16 cellular contexts compared by ENCODE assay signal in the genomic region with DNA sequence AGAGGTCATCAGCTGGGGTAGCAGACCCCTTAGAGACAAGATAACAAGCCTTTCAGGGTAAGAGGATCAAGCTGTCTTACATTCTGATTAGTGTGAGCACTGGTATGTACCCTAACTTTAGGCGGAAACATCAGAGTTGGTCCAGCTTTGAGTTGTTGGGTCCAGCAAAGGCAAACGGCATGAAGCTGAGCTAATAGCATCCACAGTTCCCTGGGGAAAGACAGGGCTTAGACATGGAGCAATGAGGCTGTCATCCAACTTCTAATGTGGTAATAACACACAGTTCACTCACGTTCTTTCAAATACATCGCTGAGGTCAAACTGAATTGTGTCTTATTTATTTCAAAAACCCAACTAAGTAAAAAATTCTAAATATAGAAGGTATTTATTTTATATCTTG. TPM values are rescaled to one million over a fixed set of nuclear protein-coding genes. Genes with fewer than 3 reads are reported as not detected.
DNase-seq lines count a peak whose midpoint lies in the region; ATAC-seq and TF ChIP-seq lines count a peak whose summit lies in the region.
"Had no signal": no experiment of that assay in that cellular context is flagged by ENCODE, and none has a peak within 500 bp of the region (broad histone marks: within the 10 kb centered on the region; RNA-seq: fewer than 3 reads in every experiment).

No MANE protein-coding gene starts in this region.

- TF ChIP-seq CTCF in cardiac fibroblast (IDR thresholded peaks at IDR 0.05; ENCODE audit: low read depth, low read length) (no peak), psoas muscle (IDR thresholded peaks at IDR 0.05) (no peak)

- H3K27ac ChIP-seq in psoas muscle, result peak overlapping the region; percentile 13
- H3K27ac ChIP-seq: WERI-Rb-1 had no signal

- no peak overlapping the region for H3K4me3 ChIP-seq in cardiac fibroblast (replicated peaks in 1 of 2; ENCODE audit: low read depth in 2 of 2, low read length in 2 of 2)
- no peak overlapping the region for H3K4me3 ChIP-seq in psoas muscle

- DNase-seq in GM03348 (ENCODE audit: low spot score) (peak; percentile 45), cardiac fibroblast (ENCODE audit: low read depth in 2 of 2) (peak; percentile 68 to 87), left cardiac atrium (no peak), psoas muscle (no peak), iPS-NIHi7 (ENCODE audit: extremely low spot score) (no peak), cerebellum (ENCODE audit: low spot score) (no peak), NCI-H345 (lab: John Stamatoyannopoulos, UW) (no peak), NCI-H187 treated with DMSO at 0.1 percent for 48 hours (lab: John Stamatoyannopoulos, UW) (no peak)
- DNase-seq: activated CD8-positive, alpha-beta T cell treated with anti-CD3 and anti-CD28 coated beads, Interleukin-2, amount 10 ng/mL, durations not matched to agents 7 days and 5 days; activated naive CD8-positive, alpha-beta T cell treated with anti-CD3 and anti-CD28 coated beads, Interleukin-2, amount 50 U/mL, for 24 hours; EL; HCEC 1CT; NCI-H1436; stimulated activated CD4-positive, alpha-beta T cell treated with anti-CD3 and anti-CD28 coated beads, Interleukin-2, amount 100 ng/mL, for 48 hours; T-helper 1 cell; WERI-Rb-1 had no signal

- peaks cover 44% of the 10 kb centered on the region for H3K4me1 ChIP-seq in psoas muscle

- H3K27me3 ChIP-seq in psoas muscle (ENCODE audit: insufficient read depth in 3 of 3, low read length in 2 of 3), result no peaks in the 10 kb centered on the region

- H3K36me3 ChIP-seq in psoas muscle (ENCODE audit: insufficient read depth in 1 of 2, low read depth in 1 of 2), result no peaks in the 10 kb centered on the region
- H3K36me3 ChIP-seq: WERI-Rb-1 had no signal

- intact Hi-C loops in left cardiac atrium (cut with DNase I) (no loop called here), psoas muscle (cut with DNase I) (no loop called here)

- ATAC-seq in left cardiac atrium, result peak; percentile 49 to 86
- peak; percentile 44 to 83 (median 80) for ATAC-seq in psoas muscle
- ATAC-seq: activated CD8-positive, alpha-beta T cell treated with anti-CD3 and anti-CD28 coated beads, Interleukin-2, amount 10 ng/mL, durations not matched to agents 7 days and 5 days; activated naive CD8-positive, alpha-beta T cell treated with anti-CD3 and anti-CD28 coated beads, Interleukin-2, amount 50 U/mL, for 24 hours had no signal

- no peaks in the 10 kb centered on the region for H3K9me3 ChIP-seq in psoas muscle

- WGBS in psoas muscle, 3 donors, result 14 to 34% (median 21%) methylated on average over 4 of the region's 4 CpGs

RNA-seq across cellular contexts. Expression of gene ARHGAP21, which starts 32.6 kb away (rescaled TPM):
- total RNA-seq in left cardiac atrium (10 to 100 TPM; 44.7 to 57.9 TPM), psoas muscle (10 to 100 TPM; 27.7 to 44.7 (median 36.4) TPM), cerebellum (246 TPM)
- polyA plus RNA-seq in psoas muscle, result 10 to 100 TPM; 16.1 to 34.2 (median 16.8) TPM

Comparison
In these comparisons a context has a peak if more than half of its experiments do, and no peak if none do; other contexts are left out.
1. DNase-seq: peak in GM03348 (single experiment) and cardiac fibroblast (2 of 2); none in left cardiac atrium (single experiment), psoas muscle (0 of 2), iPS-NIHi7 (single experiment), cerebellum (single experiment), NCI-H345 (single experiment) and NCI-H187 treated with DMSO at 0.1 percent for 48 hours (single experiment).